11 cellular contexts compared by ENCODE assay signal in the genomic region with DNA sequence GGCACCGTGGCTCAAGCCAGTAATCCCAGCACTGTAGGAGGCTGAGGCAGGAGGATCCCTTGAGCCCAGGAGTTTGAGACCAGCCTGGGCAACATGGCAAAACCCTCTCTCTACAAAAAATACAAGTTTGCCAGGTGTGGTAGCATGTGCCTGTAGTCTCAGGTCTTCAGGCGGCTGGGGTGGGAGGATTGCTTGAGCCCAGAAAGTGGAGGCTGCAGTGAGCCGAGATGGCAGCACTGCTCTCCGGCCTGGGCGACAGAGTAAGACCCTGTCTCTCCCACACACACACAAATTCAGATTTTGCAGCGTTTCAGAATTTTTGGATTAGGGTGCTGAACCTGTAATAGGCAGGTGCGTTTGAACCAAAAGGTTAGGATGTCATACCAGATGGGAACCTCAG. TPM values are rescaled to one million over a fixed set of nuclear protein-coding genes. Genes with fewer than 3 reads are reported as not detected.
DNase-seq lines count a peak whose midpoint lies in the region; TF ChIP-seq lines count a peak whose summit lies in the region.
"Had no signal": no experiment of that assay in that cellular context is flagged by ENCODE, and none has a peak within 500 bp of the region (broad histone marks: within the 10 kb centered on the region; RNA-seq: fewer than 3 reads in every experiment).

No MANE protein-coding gene starts in this region.

- peaks cover 38% of the 10 kb centered on the region for H3K4me1 ChIP-seq in MM.1S (ENCODE audit: low read length)

- no peaks in the 10 kb centered on the region for H3K27me3 ChIP-seq in MM.1S (replicated peaks; ENCODE audit: insufficient read depth, low read length)
- H3K27me3 ChIP-seq: heart right ventricle had no signal

- H3K4me1 Mint-ChIP-seq in T-helper 2 cell treated with Interferon-gamma antibody and Interleukin-4, amounts not matched to agents 5 μg/mL and 100 μg/mL, for 36 hours (ENCODE audit: low read depth) = peaks cover 37% of the 10 kb centered on the region
- H3K4me1 Mint-ChIP-seq in dendritic cell treated with granulocyte-macrophage colony-stimulating factor and Interleukin-4, amounts not matched to agents 40 ng/mL and 50 ng/mL, for 4 days (ENCODE audit: low read depth) = peaks cover 34% of the 10 kb centered on the region
- peaks cover 24% of the 10 kb centered on the region for H3K4me1 Mint-ChIP-seq in progenitor cell of endocrine pancreas (ENCODE audit: low read depth)

- no peaks in the 10 kb centered on the region for H3K27me3 Mint-ChIP-seq in T-helper 2 cell treated with Interferon-gamma antibody and Interleukin-4, amounts not matched to agents 5 μg/mL and 100 μg/mL, for 36 hours (ENCODE audit: low read depth)
- H3K27me3 Mint-ChIP-seq in dendritic cell treated with granulocyte-macrophage colony-stimulating factor and Interleukin-4, amounts not matched to agents 40 ng/mL and 50 ng/mL, for 4 days = peaks cover 3% of the 10 kb centered on the region
- no peaks in the 10 kb centered on the region for H3K27me3 Mint-ChIP-seq in progenitor cell of endocrine pancreas

- peak overlapping the region; percentile 97; the same call in 1 of the 2 replicates for H3K4me3 ChIP-seq in MM.1S (ENCODE audit: low read length)

- no peak for DNase-seq in T-helper 2 cell treated with Interferon-gamma antibody and Interleukin-4, amounts not matched to agents 5 μg/mL and 100 μg/mL, for 36 hours (ENCODE audit: low spot score)
- no peak for DNase-seq in T-helper 2 cell
- DNase-seq in MM.1S = no peak
- no peak for DNase-seq in progenitor cell of endocrine pancreas (ENCODE audit: low spot score, unreplicated experiment)
- DNase-seq in GM10266 (ENCODE audit: extremely low spot score) = no peak
- DNase-seq in NCI-H446 (lab: John Stamatoyannopoulos, UW) = no peak
- no peak for DNase-seq in NCI-H1436 treated with DMSO at 0.1 percent for 48 hours (lab: John Stamatoyannopoulos, UW)
- DNase-seq: ACHN, heart right ventricle, occipital lobe had no signal

- H3K4me3 Mint-ChIP-seq in T-helper 2 cell treated with Interferon-gamma antibody and Interleukin-4, amounts not matched to agents 5 μg/mL and 100 μg/mL, for 36 hours = peak overlapping the region; percentile 100
- no peak overlapping the region for H3K4me3 Mint-ChIP-seq in dendritic cell treated with granulocyte-macrophage colony-stimulating factor and Interleukin-4, amounts not matched to agents 40 ng/mL and 50 ng/mL, for 4 days
- H3K4me3 Mint-ChIP-seq in progenitor cell of endocrine pancreas (ENCODE audit: low read depth) = no peak overlapping the region

- no peak for TF ChIP-seq CTCF in MM.1S (IDR thresholded peaks at IDR 0.05; ENCODE audit: low read length)
- no peak for TF ChIP-seq CTCF in progenitor cell of endocrine pancreas (IDR thresholded peaks at IDR 0.05; ENCODE audit: unreplicated experiment)
- no peak for TF ChIP-seq CTCF in GM10266 (IDR thresholded peaks at IDR 0.05; ENCODE audit: control insufficient read depth, insufficient read depth, low read depth, missing control alignments)

- peaks cover 8% of the 10 kb centered on the region; the same call in 1 of the 2 replicates for H4K20me1 ChIP-seq in MM.1S (ENCODE audit: insufficient read depth, low read length)

- H3K79me2 ChIP-seq in MM.1S (ENCODE audit: low read length) = peaks cover 31% of the 10 kb centered on the region

- H3K36me3 Mint-ChIP-seq in T-helper 2 cell treated with Interferon-gamma antibody and Interleukin-4, amounts not matched to agents 5 μg/mL and 100 μg/mL, for 36 hours (ENCODE audit: low read depth) = peaks cover 44% of the 10 kb centered on the region
- peaks cover 46% of the 10 kb centered on the region for H3K36me3 Mint-ChIP-seq in dendritic cell treated with granulocyte-macrophage colony-stimulating factor and Interleukin-4, amounts not matched to agents 40 ng/mL and 50 ng/mL, for 4 days (ENCODE audit: low read depth)
- H3K36me3 Mint-ChIP-seq in progenitor cell of endocrine pancreas (ENCODE audit: insufficient read depth) = peaks cover 13% of the 10 kb centered on the region

- H3K9ac ChIP-seq in MM.1S (ENCODE audit: low read length) = peak overlapping the region; percentile 99; the same call in 1 of the 2 replicates

- peak overlapping the region; percentile 98 for H3K27ac Mint-ChIP-seq in T-helper 2 cell treated with Interferon-gamma antibody and Interleukin-4, amounts not matched to agents 5 μg/mL and 100 μg/mL, for 36 hours
- H3K27ac Mint-ChIP-seq in dendritic cell treated with granulocyte-macrophage colony-stimulating factor and Interleukin-4, amounts not matched to agents 40 ng/mL and 50 ng/mL, for 4 days = peak overlapping the region; percentile 37
- H3K27ac Mint-ChIP-seq in progenitor cell of endocrine pancreas = peak overlapping the region; percentile 21

- intact Hi-C loops in dendritic cell treated with granulocyte-macrophage colony-stimulating factor and Interleukin-4, amounts not matched to agents 40 ng/mL and 50 ng/mL, for 4 days (cut with micrococcal nuclease) = loop anchor here (5.0 kb wide), 1 partner anchor 179 kb away; a partner anchor contains a TSS

- H3F3A ChIP-seq in MM.1S (ENCODE audit: insufficient read depth, low read length) = peaks cover 74% of the 10 kb centered on the region

- H3K4me2 ChIP-seq in MM.1S (ENCODE audit: low read depth, low read length) = peak overlapping the region; percentile 83

- H3K36me3 ChIP-seq in MM.1S (replicated peaks; ENCODE audit: insufficient read depth, low read length) = peaks cover 19% of the 10 kb centered on the region

- no peaks in the 10 kb centered on the region for H3K9me2 ChIP-seq in MM.1S (replicated peaks; ENCODE audit: insufficient read depth, low read length)

- no peaks in the 10 kb centered on the region for H3K9me3 Mint-ChIP-seq in T-helper 2 cell treated with Interferon-gamma antibody and Interleukin-4, amounts not matched to agents 5 μg/mL and 100 μg/mL, for 36 hours
- H3K9me3 Mint-ChIP-seq in dendritic cell treated with granulocyte-macrophage colony-stimulating factor and Interleukin-4, amounts not matched to agents 40 ng/mL and 50 ng/mL, for 4 days = no peaks in the 10 kb centered on the region
- H3K9me3 Mint-ChIP-seq in progenitor cell of endocrine pancreas (ENCODE audit: low read depth) = no peaks in the 10 kb centered on the region

- peak overlapping the region; percentile 89; the same call in 1 of the 2 replicates for H3K27ac ChIP-seq in MM.1S (ENCODE audit: low read length)

- H2AFZ ChIP-seq in MM.1S (ENCODE audit: low read length) = no peak overlapping the region

- H3K9me3 ChIP-seq in MM.1S (replicated peaks; ENCODE audit: insufficient read depth, low read length) = no peaks in the 10 kb centered on the region
- H3K9me3 ChIP-seq: heart right ventricle had no signal

RNA-seq across cellular contexts. Expression of a gene that starts 2.2 kb away (rescaled TPM):
- 2,272 and 2,377 TPM in 2 replicates for total RNA-seq in progenitor cell of endocrine pancreas

RNA-seq across cellular contexts. Expression of a gene that starts 11.1 kb away (rescaled TPM):
- total RNA-seq in progenitor cell of endocrine pancreas = 2,665 and 2,783 TPM in 2 replicates

RNA-seq across cellular contexts. Expression of a gene that starts 14.0 kb away (rescaled TPM):
- 153 and 169 TPM in 2 replicates for total RNA-seq in progenitor cell of endocrine pancreas

RNA-seq across cellular contexts. Expression of a gene that starts 24.5 kb away (rescaled TPM):
- total RNA-seq in progenitor cell of endocrine pancreas = 0.96 and 1.1 TPM in 2 replicates
- total RNA-seq: occipital lobe had no signal

RNA-seq across cellular contexts. Expression of a gene that starts 29.3 kb away (rescaled TPM):
- total RNA-seq in progenitor cell of endocrine pancreas = 43.4 and 58.0 TPM in 2 replicates

Comparison
In these comparisons a context has a peak if more than half of its experiments do, and no peak if none do; other contexts are left out.
1. H3K27ac Mint-ChIP-seq: peak in every context shown above with its lines; median percentile 98 in T-helper 2 cell treated with Interferon-gamma antibody and Interleukin-4, amounts not matched to agents 5 μg/mL and 100 μg/mL, for 36 hours; 37 in dendritic cell treated with granulocyte-macrophage colony-stimulating factor and Interleukin-4, amounts not matched to agents 40 ng/mL and 50 ng/mL, for 4 days; 21 in progenitor cell of endocrine pancreas.